Comparison of ENCODE assay signal across 21 cellular contexts in the genomic region with DNA sequence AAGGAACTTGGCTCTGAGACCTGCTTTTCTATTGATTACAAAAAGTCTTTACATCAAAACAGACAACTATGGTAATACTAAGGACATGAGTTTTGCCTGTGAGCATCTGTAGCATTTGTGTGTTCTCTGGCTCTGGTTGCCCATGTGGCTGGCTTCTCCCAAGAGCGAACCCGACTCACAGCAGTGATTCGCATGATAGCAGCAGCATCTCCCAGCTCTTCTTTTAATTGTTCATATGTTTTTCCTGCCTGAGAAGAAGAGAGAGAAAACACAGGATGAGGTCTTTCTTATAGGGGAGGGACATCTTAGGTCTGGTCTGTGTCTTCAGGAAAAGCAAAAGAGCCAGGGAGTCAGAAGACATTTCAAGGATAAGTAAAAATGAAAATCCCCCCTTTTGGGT. TPM values are rescaled to one million over a fixed set of nuclear protein-coding genes. Genes with fewer than 3 reads are reported as not detected.
DNase-seq lines count a peak whose midpoint lies in the region; ATAC-seq lines count a peak whose summit lies in the region.
"Had no signal": no experiment of that assay in that cellular context is flagged by ENCODE, and none has a peak within 500 bp of the region (broad histone marks: within the 10 kb centered on the region; RNA-seq: fewer than 3 reads in every experiment).

No MANE protein-coding gene starts in this region.

- DNase-seq in activated CD4-positive, alpha-beta T cell treated with anti-CD3 and anti-CD28 coated beads for 36 hours: no peak
- DNase-seq in activated CD4-positive, alpha-beta T cell treated with anti-CD3 and anti-CD28 coated beads, Interleukin-2, amount 50 U/mL, for 1 hour: no peak
- no peak for DNase-seq in activated naive CD4-positive, alpha-beta T cell treated with anti-CD3 and anti-CD28 coated beads, Interleukin-2, amount 50 U/mL, for 72 hours (ENCODE audit: low spot score in 2 of 2)
- no peak for DNase-seq in activated naive CD4-positive, alpha-beta T cell treated with anti-CD3 and anti-CD28 coated beads for 36 hours
- peak; percentile 74 to 84 for DNase-seq in SJSA1 (ENCODE audit: low read depth in 1 of 2, low spot score in 2 of 2)
- no peak for DNase-seq in stimulated activated effector memory CD8-positive, alpha-beta T cell treated with anti-CD3 and anti-CD28 coated beads, Interleukin-12 subunit alpha, Interleukin-12 subunit beta, amount 100 ng/mL, for 72 hours (ENCODE audit: low spot score in 2 of 2)
- no peak for DNase-seq in Right ventricle myocardium superior
- DNase-seq: 8988T; CD4-positive, alpha-beta memory T cell; DMS153; DMS79; GDM1; GOT3; H7; HFFc6 had no signal

- H3K36me3 ChIP-seq in SJSA1: peaks cover 79% of the 10 kb centered on the region

- H3K9me3 ChIP-seq in SJSA1 (replicated peaks): no peaks in the 10 kb centered on the region
- H3K9me3 ChIP-seq: BLaER1 had no signal

- POLR2A ChIA-PET in activated CD4-positive, alpha-beta T cell treated with anti-CD3 and anti-CD28 coated beads for 36 hours (lab: Charles Lee): no interaction called here

- H3K9me3 Mint-ChIP-seq in activated CD4-positive, alpha-beta T cell treated with anti-CD3 and anti-CD28 coated beads for 36 hours (ENCODE audit: low read depth): no peaks in the 10 kb centered on the region
- no peaks in the 10 kb centered on the region for H3K9me3 Mint-ChIP-seq in activated naive CD4-positive, alpha-beta T cell treated with anti-CD3 and anti-CD28 coated beads, Interleukin-2, amount 50 U/mL, for 72 hours
- no peaks in the 10 kb centered on the region for H3K9me3 Mint-ChIP-seq in activated naive CD4-positive, alpha-beta T cell treated with anti-CD3 and anti-CD28 coated beads for 36 hours
- H3K9me3 Mint-ChIP-seq in stimulated activated effector memory CD8-positive, alpha-beta T cell treated with anti-CD3 and anti-CD28 coated beads, Interleukin-12 subunit alpha, Interleukin-12 subunit beta, amount 100 ng/mL, for 72 hours: no peaks in the 10 kb centered on the region
- H3K9me3 Mint-ChIP-seq: CD14-positive monocyte; CD4-positive, alpha-beta memory T cell; HFFc6 had no signal

- H3K27ac ChIP-seq in SJSA1: no peak overlapping the region
- H3K27ac ChIP-seq: BLaER1, HL-60 had no signal

- no peaks in the 10 kb centered on the region for H3K27me3 Mint-ChIP-seq in activated CD4-positive, alpha-beta T cell treated with anti-CD3 and anti-CD28 coated beads for 36 hours
- no peaks in the 10 kb centered on the region for H3K27me3 Mint-ChIP-seq in activated naive CD4-positive, alpha-beta T cell treated with anti-CD3 and anti-CD28 coated beads for 36 hours (ENCODE audit: low read depth)
- H3K27me3 Mint-ChIP-seq: CD4-positive, alpha-beta memory T cell had no signal

- no peak for ATAC-seq in activated CD4-positive, alpha-beta T cell treated with anti-CD3 and anti-CD28 coated beads for 36 hours
- ATAC-seq in activated naive CD4-positive, alpha-beta T cell treated with anti-CD3 and anti-CD28 coated beads, Interleukin-2, amount 50 U/mL, for 72 hours: no peak
- no peak for ATAC-seq in stimulated activated effector memory CD8-positive, alpha-beta T cell treated with anti-CD3 and anti-CD28 coated beads, Interleukin-12 subunit alpha, Interleukin-12 subunit beta, amount 100 ng/mL, for 72 hours
- no peak for ATAC-seq in GM19455 (IDR thresholded peaks at IDR 0.05; ENCODE audit: unreplicated experiment)
- no peak for ATAC-seq in Right ventricle myocardium superior (ENCODE audit: poor library complexity)
- ATAC-seq: HCT116 had no signal

- no peaks in the 10 kb centered on the region for H3K4me1 Mint-ChIP-seq in activated CD4-positive, alpha-beta T cell treated with anti-CD3 and anti-CD28 coated beads for 36 hours
- no peaks in the 10 kb centered on the region for H3K4me1 Mint-ChIP-seq in activated naive CD4-positive, alpha-beta T cell treated with anti-CD3 and anti-CD28 coated beads for 36 hours (ENCODE audit: low read depth)
- H3K4me1 Mint-ChIP-seq in stimulated activated effector memory CD8-positive, alpha-beta T cell treated with anti-CD3 and anti-CD28 coated beads, Interleukin-12 subunit alpha, Interleukin-12 subunit beta, amount 100 ng/mL, for 72 hours: peaks cover 8% of the 10 kb centered on the region
- H3K4me1 Mint-ChIP-seq: CD4-positive, alpha-beta memory T cell had no signal

- peaks cover 16% of the 10 kb centered on the region for H3K36me3 Mint-ChIP-seq in activated CD4-positive, alpha-beta T cell treated with anti-CD3 and anti-CD28 coated beads for 36 hours (ENCODE audit: low read depth)
- H3K36me3 Mint-ChIP-seq in activated naive CD4-positive, alpha-beta T cell treated with anti-CD3 and anti-CD28 coated beads, Interleukin-2, amount 50 U/mL, for 72 hours: peaks cover 4% of the 10 kb centered on the region in 2 donors
- H3K36me3 Mint-ChIP-seq in activated naive CD4-positive, alpha-beta T cell treated with anti-CD3 and anti-CD28 coated beads for 36 hours (ENCODE audit: low read depth): peaks cover 10% of the 10 kb centered on the region
- H3K36me3 Mint-ChIP-seq in stimulated activated effector memory CD8-positive, alpha-beta T cell treated with anti-CD3 and anti-CD28 coated beads, Interleukin-12 subunit alpha, Interleukin-12 subunit beta, amount 100 ng/mL, for 72 hours: peaks cover 50% of the 10 kb centered on the region

- intact Hi-C loops in activated CD4-positive, alpha-beta T cell treated with anti-CD3 and anti-CD28 coated beads for 36 hours (cut with DNase I, micrococcal nuclease): no loop called here
- intact Hi-C loops in activated naive CD4-positive, alpha-beta T cell treated with anti-CD3 and anti-CD28 coated beads for 36 hours (cut with micrococcal nuclease): no loop called here
- intact Hi-C loops in Right ventricle myocardium superior (cut with DNase I): loop anchor here (10.0 kb wide), 1 partner anchor 104 kb away; no protein-coding TSS in a partner anchor

- H3K4me1 ChIP-seq in SJSA1 (replicated peaks): no peaks in the 10 kb centered on the region
- H3K4me1 ChIP-seq: BLaER1 had no signal

- peak overlapping the region; percentile 31 for H3K27ac Mint-ChIP-seq in activated CD4-positive, alpha-beta T cell treated with anti-CD3 and anti-CD28 coated beads for 36 hours
- H3K27ac Mint-ChIP-seq in activated naive CD4-positive, alpha-beta T cell treated with anti-CD3 and anti-CD28 coated beads, Interleukin-2, amount 50 U/mL, for 72 hours: peak overlapping the region; percentile 46 to 84
- H3K27ac Mint-ChIP-seq in activated naive CD4-positive, alpha-beta T cell treated with anti-CD3 and anti-CD28 coated beads for 36 hours: no peak overlapping the region
- H3K27ac Mint-ChIP-seq in stimulated activated effector memory CD8-positive, alpha-beta T cell treated with anti-CD3 and anti-CD28 coated beads, Interleukin-12 subunit alpha, Interleukin-12 subunit beta, amount 100 ng/mL, for 72 hours: peak overlapping the region; percentile 29
- H3K27ac Mint-ChIP-seq: HFFc6 had no signal

- H3K4me3 Mint-ChIP-seq in activated CD4-positive, alpha-beta T cell treated with anti-CD3 and anti-CD28 coated beads for 36 hours: no peak overlapping the region
- no peak overlapping the region for H3K4me3 Mint-ChIP-seq in activated naive CD4-positive, alpha-beta T cell treated with anti-CD3 and anti-CD28 coated beads for 36 hours
- no peak overlapping the region for H3K4me3 Mint-ChIP-seq in stimulated activated effector memory CD8-positive, alpha-beta T cell treated with anti-CD3 and anti-CD28 coated beads, Interleukin-12 subunit alpha, Interleukin-12 subunit beta, amount 100 ng/mL, for 72 hours
- H3K4me3 Mint-ChIP-seq: CD14-positive monocyte; CD4-positive, alpha-beta memory T cell; HFFc6 had no signal

- no peaks in the 10 kb centered on the region for H3K27me3 ChIP-seq in SJSA1 (replicated peaks)
- H3K27me3 ChIP-seq: BLaER1 had no signal

- CTCF ChIA-PET in activated CD4-positive, alpha-beta T cell treated with anti-CD3 and anti-CD28 coated beads for 36 hours (lab: Charles Lee): interaction anchor here (1.0 kb wide), 1 partner anchor 15 kb away, joined by 3 read pairs; no protein-coding TSS in a partner anchor
- CTCF ChIA-PET in activated naive CD4-positive, alpha-beta T cell treated with anti-CD3 and anti-CD28 coated beads for 36 hours (lab: Charles Lee): interaction anchor here (21.5 kb wide), 1 partner anchor 101 kb away, joined by 255 read pairs; no protein-coding TSS in a partner anchor

- H3K4me3 ChIP-seq in SJSA1: no peak overlapping the region
- H3K4me3 ChIP-seq: BLaER1 had no signal

RNA-seq across cellular contexts. Expression of a gene that starts 17.6 kb away (rescaled TPM):
- under 1 TPM; 0.53 to 0.75 TPM for total RNA-seq in activated CD4-positive, alpha-beta T cell treated with anti-CD3 and anti-CD28 coated beads for 36 hours
- total RNA-seq in activated naive CD4-positive, alpha-beta T cell treated with anti-CD3 and anti-CD28 coated beads, Interleukin-2, amount 50 U/mL, for 72 hours: 1 to 10 TPM in 1 of 2 donors, under 1 TPM in 1; 0.23 to 3.1 TPM
- total RNA-seq in activated naive CD4-positive, alpha-beta T cell treated with anti-CD3 and anti-CD28 coated beads for 36 hours: under 1 TPM; 0.22 to 0.38 TPM
- total RNA-seq in SJSA1 (2014; rRNA removed; shearing (Covaris generic)): 6.0 and 6.6 TPM in 2 replicates
- total RNA-seq in Right ventricle myocardium superior: 2.1 TPM
- total RNA-seq: Daoy had no signal

RNA-seq across cellular contexts. Expression of a gene that starts 18.4 kb away (rescaled TPM):
- total RNA-seq in activated CD4-positive, alpha-beta T cell treated with anti-CD3 and anti-CD28 coated beads for 36 hours: 10 to 100 TPM; 30.7 to 56.9 TPM
- 10 to 100 TPM; 35.9 to 50.2 TPM for total RNA-seq in activated naive CD4-positive, alpha-beta T cell treated with anti-CD3 and anti-CD28 coated beads, Interleukin-2, amount 50 U/mL, for 72 hours
- total RNA-seq in activated naive CD4-positive, alpha-beta T cell treated with anti-CD3 and anti-CD28 coated beads for 36 hours: 10 to 100 TPM; 32.8 to 34.3 TPM
- 591 and 596 TPM in 2 replicates for total RNA-seq in SJSA1 (2014; rRNA removed; shearing (Covaris generic))
- 49.5 TPM for total RNA-seq in Right ventricle myocardium superior

RNA-seq across cellular contexts. Expression of a gene that starts 28.6 kb away (rescaled TPM):
- total RNA-seq in activated CD4-positive, alpha-beta T cell treated with anti-CD3 and anti-CD28 coated beads for 36 hours: 1 to 10 TPM; 2.5 to 3.9 TPM
- 1 to 10 TPM; 3.1 to 3.6 TPM for total RNA-seq in activated naive CD4-positive, alpha-beta T cell treated with anti-CD3 and anti-CD28 coated beads, Interleukin-2, amount 50 U/mL, for 72 hours
- 1 to 10 TPM; 3.6 to 4.6 TPM for total RNA-seq in activated naive CD4-positive, alpha-beta T cell treated with anti-CD3 and anti-CD28 coated beads for 36 hours
- 53.1 and 62.2 TPM in 2 replicates for total RNA-seq in SJSA1 (2014; rRNA removed; shearing (Covaris generic))
- total RNA-seq in Right ventricle myocardium superior: 1.2 TPM

RNA-seq across cellular contexts. Expression of a gene that starts 29.1 kb away (rescaled TPM):
- total RNA-seq in activated CD4-positive, alpha-beta T cell treated with anti-CD3 and anti-CD28 coated beads for 36 hours: 10 to 100 TPM; 31.9 to 33.5 TPM
- total RNA-seq in activated naive CD4-positive, alpha-beta T cell treated with anti-CD3 and anti-CD28 coated beads, Interleukin-2, amount 50 U/mL, for 72 hours: 10 to 100 TPM; 21.3 to 28.5 TPM
- 10 to 100 TPM; 17.3 to 20.4 TPM for total RNA-seq in activated naive CD4-positive, alpha-beta T cell treated with anti-CD3 and anti-CD28 coated beads for 36 hours
- 173 and 193 TPM in 2 replicates for total RNA-seq in SJSA1 (2014; rRNA removed; shearing (Covaris generic))
- 7.2 TPM for total RNA-seq in Right ventricle myocardium superior

RNA-seq across cellular contexts. Expression of a gene that starts 34.1 kb away (rescaled TPM):
- total RNA-seq in activated CD4-positive, alpha-beta T cell treated with anti-CD3 and anti-CD28 coated beads for 36 hours: 1 to 10 TPM; 6.6 to 6.8 TPM
- 10 to 100 TPM in 1 of 2 donors, 1 to 10 TPM in 1; 7.6 to 14.7 TPM for total RNA-seq in activated naive CD4-positive, alpha-beta T cell treated with anti-CD3 and anti-CD28 coated beads, Interleukin-2, amount 50 U/mL, for 72 hours
- 1 to 10 TPM; 5.4 to 6.1 TPM for total RNA-seq in activated naive CD4-positive, alpha-beta T cell treated with anti-CD3 and anti-CD28 coated beads for 36 hours
- total RNA-seq in SJSA1 (2014; rRNA removed; shearing (Covaris generic)): 12.9 and 21.9 TPM in 2 replicates
- not detected for total RNA-seq in Right ventricle myocardium superior

Comparison
In these comparisons a context has a peak if more than half of its experiments do, and no peak if none do; other contexts are left out.
1. DNase-seq: peak in SJSA1 (2 of 2); none in activated CD4-positive, alpha-beta T cell treated with anti-CD3 and anti-CD28 coated beads for 36 hours (single experiment), activated CD4-positive, alpha-beta T cell treated with anti-CD3 and anti-CD28 coated beads, Interleukin-2, amount 50 U/mL, for 1 hour (single experiment), activated naive CD4-positive, alpha-beta T cell treated with anti-CD3 and anti-CD28 coated beads, Interleukin-2, amount 50 U/mL, for 72 hours (0 of 2), activated naive CD4-positive, alpha-beta T cell treated with anti-CD3 and anti-CD28 coated beads for 36 hours (single experiment), stimulated activated effector memory CD8-positive, alpha-beta T cell treated with anti-CD3 and anti-CD28 coated beads, Interleukin-12 subunit alpha, Interleukin-12 subunit beta, amount 100 ng/mL, for 72 hours (0 of 2) and Right ventricle myocardium superior (single experiment).
2. RNA of a gene that starts 18.4 kb away (total RNA-seq): 591 to 596 TPM in SJSA1; 30.7 to 56.9 TPM in activated CD4-positive, alpha-beta T cell treated with anti-CD3 and anti-CD28 coated beads for 36 hours, 35.9 to 50.2 TPM in activated naive CD4-positive, alpha-beta T cell treated with anti-CD3 and anti-CD28 coated beads, Interleukin-2, amount 50 U/mL, for 72 hours, 49.5 TPM in Right ventricle myocardium superior (single experiment) and 32.8 to 34.3 TPM in activated naive CD4-positive, alpha-beta T cell treated with anti-CD3 and anti-CD28 coated beads for 36 hours; every median in the first group is over 10 times any median in the second.